8 cellular contexts compared by ENCODE assay signal in the genomic region with DNA sequence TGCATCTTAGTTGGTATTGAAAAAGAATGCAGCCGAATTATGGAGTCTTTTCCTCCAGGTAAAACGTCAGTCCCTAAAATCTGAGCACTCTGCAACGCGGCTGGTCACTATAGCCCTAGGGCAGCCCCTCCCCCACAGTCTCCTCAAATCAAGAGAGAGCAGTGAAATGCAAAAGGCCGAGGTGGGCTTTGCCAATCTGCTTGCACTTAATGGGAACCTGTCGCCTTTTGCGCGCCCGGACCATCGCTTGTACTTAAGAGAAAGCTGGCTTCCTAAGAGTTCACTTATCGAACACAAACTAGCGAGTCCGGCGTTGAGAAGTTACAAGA. TPM values are rescaled to one million over a fixed set of nuclear protein-coding genes. Genes with fewer than 3 reads are reported as not detected.
A peak's percentile ranks its signal among the peaks of the same experiment; 100 is the strongest.
DNase-seq lines count a peak whose midpoint lies in the region; ATAC-seq and TF ChIP-seq lines count a peak whose summit lies in the region.

No MANE protein-coding gene starts in this region.

- CTCF ChIA-PET in activated CD8-positive, alpha-beta memory T cell treated with anti-CD3 and anti-CD28 coated beads, Interleukin-2, amount 10 ng/mL, durations not matched to agents 7 days and 5 days (lab: Charles Lee), result interaction anchor here (0.9 to 7.5 kb wide), 13 partner anchors 19 to 381 kb away, joined by 3 to 132 read pairs (median 8); partner anchors contain the start of genes EFHC1 and PAQR8

- H3K9me3 ChIP-seq in endocrine pancreas (ENCODE audit: control insufficient read depth, low read length) (no peaks in the 10 kb centered on the region), neural cell (ENCODE audit: low read length) (no peaks in the 10 kb centered on the region)

- H3F3A ChIP-seq in neural cell (ENCODE audit: insufficient read depth, low read length, poor library complexity, severe bottlenecking), result no peaks in the 10 kb centered on the region

- no peaks in the 10 kb centered on the region for H3K27me3 ChIP-seq in endocrine pancreas (ENCODE audit: control insufficient read depth, insufficient read depth, low read length)
- H3K27me3 ChIP-seq in neural cell (ENCODE audit: insufficient read depth, low read depth, low read length), result no peaks in the 10 kb centered on the region

- H3K9me2 ChIP-seq in neural cell (ENCODE audit: insufficient read depth, low read length), result no peaks in the 10 kb centered on the region

- no peak for TF ChIP-seq RAD21 in neural cell (conservative IDR thresholded peaks at IDR 0.05)

- peak overlapping the region; percentile 57 for H3K4me3 ChIP-seq in endocrine pancreas (ENCODE audit: control insufficient read depth, insufficient read depth, low read length)
- peak overlapping the region; percentile 86 for H3K4me3 ChIP-seq in neural cell (ENCODE audit: low read length)

- TF ChIP-seq CTCF in neural cell (IDR thresholded peaks at IDR 0.05; ENCODE audit: poor library complexity, severe bottlenecking), result no peak
- TF ChIP-seq CTCF in chondrocyte (IDR thresholded peaks at IDR 0.05), result no peak

- H3K4me1 Mint-ChIP-seq in activated CD8-positive, alpha-beta memory T cell treated with anti-CD3 and anti-CD28 coated beads, Interleukin-2, amount 10 ng/mL, durations not matched to agents 7 days and 5 days, result peaks cover 58% of the 10 kb centered on the region
- H3K4me1 Mint-ChIP-seq in chondrocyte (ENCODE audit: low read depth), result peaks cover 14% of the 10 kb centered on the region

- DNase-seq in activated CD8-positive, alpha-beta memory T cell treated with anti-CD3 and anti-CD28 coated beads, Interleukin-2, amount 10 ng/mL, durations not matched to agents 7 days and 5 days, result peak; percentile 68
- DNase-seq in activated CD8-positive, alpha-beta memory T cell treated with anti-CD3 and anti-CD28 coated beads for 24 hours, result no peak
- DNase-seq in HT-29 (ENCODE audit: low spot score) (peak; percentile 67), OCI-M1 (lab: John Stamatoyannopoulos, UW) (peak; percentile 83), chondrocyte (ENCODE audit: low spot score) (no peak), NCI-H345 treated with DMSO at 0.1 percent for 48 hours (lab: John Stamatoyannopoulos, UW; ENCODE audit: unreplicated experiment) (no peak)

- H3K9ac ChIP-seq in endocrine pancreas (ENCODE audit: control insufficient read depth, insufficient read depth, low read length), result peak overlapping the region; percentile 65
- H3K9ac ChIP-seq in neural cell (ENCODE audit: low read length), result peak overlapping the region; percentile 7

- H3K79me2 ChIP-seq in neural cell (replicated peaks; ENCODE audit: insufficient read depth, low read length), result peaks cover 18% of the 10 kb centered on the region

- no peak overlapping the region for H3K27ac Mint-ChIP-seq in activated CD8-positive, alpha-beta memory T cell treated with anti-CD3 and anti-CD28 coated beads, Interleukin-2, amount 10 ng/mL, durations not matched to agents 7 days and 5 days
- H3K27ac Mint-ChIP-seq in chondrocyte (ENCODE audit: unreplicated experiment), result no peak overlapping the region

- peaks cover 41% of the 10 kb centered on the region for H3K36me3 Mint-ChIP-seq in activated CD8-positive, alpha-beta memory T cell treated with anti-CD3 and anti-CD28 coated beads, Interleukin-2, amount 10 ng/mL, durations not matched to agents 7 days and 5 days
- peaks cover 17% of the 10 kb centered on the region for H3K36me3 Mint-ChIP-seq in chondrocyte (ENCODE audit: low read depth)

- H3K4me3 Mint-ChIP-seq in activated CD8-positive, alpha-beta memory T cell treated with anti-CD3 and anti-CD28 coated beads, Interleukin-2, amount 10 ng/mL, durations not matched to agents 7 days and 5 days, result no peak overlapping the region
- no peak overlapping the region for H3K4me3 Mint-ChIP-seq in chondrocyte (ENCODE audit: unreplicated experiment)

- TF ChIP-seq EP300 in neural cell (conservative IDR thresholded peaks at IDR 0.05; ENCODE audit: poor library complexity, severe bottlenecking), result no peak

- H3K9me3 Mint-ChIP-seq in activated CD8-positive, alpha-beta memory T cell treated with anti-CD3 and anti-CD28 coated beads, Interleukin-2, amount 10 ng/mL, durations not matched to agents 7 days and 5 days (ENCODE audit: low read depth), result no peaks in the 10 kb centered on the region
- H3K9me3 Mint-ChIP-seq in chondrocyte (ENCODE audit: low read depth), result no peaks in the 10 kb centered on the region

- H3K27ac ChIP-seq in neural cell (ENCODE audit: low read length), result no peak overlapping the region

- H4K20me1 ChIP-seq in neural cell (ENCODE audit: insufficient read depth), result no peaks in the 10 kb centered on the region

- H3K36me3 ChIP-seq in endocrine pancreas (ENCODE audit: control insufficient read depth, insufficient read depth, low read length), result peaks cover 4% of the 10 kb centered on the region
- H3K36me3 ChIP-seq in neural cell (ENCODE audit: insufficient read depth, low read length), result no peaks in the 10 kb centered on the region

- ATAC-seq in activated CD8-positive, alpha-beta memory T cell treated with anti-CD3 and anti-CD28 coated beads, Interleukin-2, amount 10 ng/mL, durations not matched to agents 7 days and 5 days, result no peak

- peaks cover 11% of the 10 kb centered on the region for H3K4me1 ChIP-seq in endocrine pancreas (ENCODE audit: control insufficient read depth, insufficient read depth, low read length)

- peak overlapping the region; percentile 53 for H2AFZ ChIP-seq in neural cell (ENCODE audit: low read depth, low read length)

- H3K27me3 Mint-ChIP-seq in activated CD8-positive, alpha-beta memory T cell treated with anti-CD3 and anti-CD28 coated beads, Interleukin-2, amount 10 ng/mL, durations not matched to agents 7 days and 5 days, result no peaks in the 10 kb centered on the region
- no peaks in the 10 kb centered on the region for H3K27me3 Mint-ChIP-seq in chondrocyte (ENCODE audit: low read depth)

- peak overlapping the region; percentile 70 for H3K4me2 ChIP-seq in neural cell (ENCODE audit: low read length)

TF ChIP-seq in neural cell, 6 proteins besides CTCF, POLR2A, EP300 and RAD21:
- TF ChIP-seq POLR2AphosphoS5 (IDR thresholded peaks at IDR 0.05) (no peak), SMC3 (conservative IDR thresholded peaks at IDR 0.05; ENCODE audit: poor library complexity) (no peak), TAF1 (IDR thresholded peaks at IDR 0.05; ENCODE audit: low read depth) (no peak), MXI1 (conservative IDR thresholded peaks at IDR 0.05; ENCODE audit: poor library complexity, severe bottlenecking) (no peak), EZH2 (IDR thresholded peaks at IDR 0.05; ENCODE audit: borderline replicate concordance, insufficient read depth, low read length, poor library complexity, severe bottlenecking) (no peak)

RNA-seq across cellular contexts. Expression of gene MCM3, which starts 0.4 kb away (rescaled TPM):
- total RNA-seq in activated CD8-positive, alpha-beta memory T cell treated with anti-CD3 and anti-CD28 coated beads, Interleukin-2, amount 10 ng/mL, durations not matched to agents 7 days and 5 days, result 100 to 1,000 TPM; 248 to 262 TPM
- 163 and 170 TPM in 2 replicates for total RNA-seq in HT-29 (2014; rRNA removed; shearing (Covaris generic))
- 8.6 and 8.8 TPM in 2 replicates for polyA plus RNA-seq in neural cell
- polyA minus RNA-seq in neural cell, result 9.7 and 13.8 TPM in 2 replicates
- 23.0 to 55.0 TPM (median 24.9 TPM) in 3 replicates for total RNA-seq in chondrocyte

RNA-seq across cellular contexts. Expression of gene IL17F, which starts 39.8 kb away (rescaled TPM):
- total RNA-seq in activated CD8-positive, alpha-beta memory T cell treated with anti-CD3 and anti-CD28 coated beads, Interleukin-2, amount 10 ng/mL, durations not matched to agents 7 days and 5 days, result not detected
- not detected in 2 replicates for total RNA-seq in HT-29 (2014; rRNA removed; shearing (Covaris generic))
- not detected in 2 replicates for polyA plus RNA-seq in neural cell
- not detected in 2 replicates for polyA minus RNA-seq in neural cell
- total RNA-seq in chondrocyte, result not detected in 3 replicates

Comparison
In these comparisons a context has a peak if more than half of its experiments do, and no peak if none do; other contexts are left out.
1. DNase-seq: peak in activated CD8-positive, alpha-beta memory T cell treated with anti-CD3 and anti-CD28 coated beads, Interleukin-2, amount 10 ng/mL, durations not matched to agents 7 days and 5 days (single experiment), HT-29 (single experiment) and OCI-M1 (single experiment); none in activated CD8-positive, alpha-beta memory T cell treated with anti-CD3 and anti-CD28 coated beads for 24 hours (single experiment), chondrocyte (single experiment) and NCI-H345 treated with DMSO at 0.1 percent for 48 hours (single experiment).